In the genomic region with DNA sequence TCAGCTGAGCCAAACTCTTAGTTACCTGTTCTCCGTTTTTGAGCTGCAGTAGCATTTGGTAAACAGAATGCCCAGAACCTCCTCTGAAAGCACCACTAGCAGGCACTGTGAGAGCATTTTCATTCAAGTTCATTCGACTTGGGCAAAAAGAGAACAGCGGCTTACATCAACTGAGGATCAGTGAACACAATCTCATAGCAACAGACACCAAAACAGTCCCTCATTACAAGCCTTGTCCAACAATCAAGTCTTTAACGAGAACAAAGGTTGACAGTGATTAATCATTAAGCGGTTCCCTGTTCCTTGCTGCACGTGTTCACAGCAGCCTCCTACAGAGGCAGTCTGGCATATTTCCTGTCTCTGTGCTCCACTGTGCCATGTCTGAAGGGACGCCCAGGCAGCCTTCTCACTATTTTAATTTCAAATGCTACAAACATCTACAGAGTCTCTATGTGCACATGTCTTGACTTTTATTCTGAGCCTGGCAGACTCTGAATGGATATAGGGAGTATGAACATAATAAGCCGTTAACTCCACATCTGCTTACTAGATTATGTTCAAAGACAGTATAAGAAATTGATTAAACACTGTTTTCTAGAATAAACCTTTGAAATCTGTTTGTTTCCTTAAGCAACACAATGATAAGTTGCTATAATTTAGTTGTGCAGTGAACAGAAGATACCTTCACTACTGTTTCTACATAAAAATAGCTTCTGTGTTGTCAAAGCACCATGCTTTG, we compare ENCODE assay signal across 1 cellular context.
TF ChIP-seq lines count a peak whose summit lies in the region.

No MANE protein-coding gene starts in this region.

TF ChIP-seq in HepG2, 621 proteins besides CTCF, POLR2A, EP300 and RAD21 (continued from another document and continues in another):
- TF ChIP-seq, protein P1, sequence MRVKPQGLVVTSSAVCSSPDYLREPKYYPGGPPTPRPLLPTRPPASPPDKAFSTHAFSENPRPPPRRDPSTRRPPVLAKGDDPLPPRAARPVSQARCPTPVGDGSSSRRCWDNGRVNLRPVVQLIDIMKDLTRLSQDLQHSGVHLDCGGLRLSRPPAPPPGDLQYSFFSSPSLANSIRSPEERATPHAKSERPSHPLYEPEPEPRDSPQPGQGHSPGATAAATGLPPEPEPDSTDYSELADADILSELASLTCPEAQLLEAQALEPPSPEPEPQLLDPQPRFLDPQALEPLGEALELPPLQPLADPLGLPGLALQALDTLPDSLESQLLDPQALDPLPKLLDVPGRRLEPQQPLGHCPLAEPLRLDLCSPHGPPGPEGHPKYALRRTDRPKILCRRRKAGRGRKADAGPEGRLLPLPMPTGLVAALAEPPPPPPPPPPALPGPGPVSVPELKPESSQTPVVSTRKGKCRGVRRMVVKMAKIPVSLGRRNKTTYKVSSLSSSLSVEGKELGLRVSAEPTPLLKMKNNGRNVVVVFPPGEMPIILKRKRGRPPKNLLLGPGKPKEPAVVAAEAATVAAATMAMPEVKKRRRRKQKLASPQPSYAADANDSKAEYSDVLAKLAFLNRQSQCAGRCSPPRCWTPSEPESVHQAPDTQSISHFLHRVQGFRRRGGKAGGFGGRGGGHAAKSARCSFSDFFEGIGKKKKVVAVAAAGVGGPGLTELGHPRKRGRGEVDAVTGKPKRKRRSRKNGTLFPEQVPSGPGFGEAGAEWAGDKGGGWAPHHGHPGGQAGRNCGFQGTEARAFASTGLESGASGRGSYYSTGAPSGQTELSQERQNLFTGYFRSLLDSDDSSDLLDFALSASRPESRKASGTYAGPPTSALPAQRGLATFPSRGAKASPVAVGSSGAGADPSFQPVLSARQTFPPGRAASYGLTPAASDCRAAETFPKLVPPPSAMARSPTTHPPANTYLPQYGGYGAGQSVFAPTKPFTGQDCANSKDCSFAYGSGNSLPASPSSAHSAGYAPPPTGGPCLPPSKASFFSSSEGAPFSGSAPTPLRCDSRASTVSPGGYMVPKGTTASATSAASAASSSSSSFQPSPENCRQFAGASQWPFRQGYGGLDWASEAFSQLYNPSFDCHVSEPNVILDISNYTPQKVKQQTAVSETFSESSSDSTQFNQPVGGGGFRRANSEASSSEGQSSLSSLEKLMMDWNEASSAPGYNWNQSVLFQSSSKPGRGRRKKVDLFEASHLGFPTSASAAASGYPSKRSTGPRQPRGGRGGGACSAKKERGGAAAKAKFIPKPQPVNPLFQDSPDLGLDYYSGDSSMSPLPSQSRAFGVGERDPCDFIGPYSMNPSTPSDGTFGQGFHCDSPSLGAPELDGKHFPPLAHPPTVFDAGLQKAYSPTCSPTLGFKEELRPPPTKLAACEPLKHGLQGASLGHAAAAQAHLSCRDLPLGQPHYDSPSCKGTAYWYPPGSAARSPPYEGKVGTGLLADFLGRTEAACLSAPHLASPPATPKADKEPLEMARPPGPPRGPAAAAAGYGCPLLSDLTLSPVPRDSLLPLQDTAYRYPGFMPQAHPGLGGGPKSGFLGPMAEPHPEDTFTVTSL (CRISPR knock-in tag; IDR thresholded peaks at IDR 0.05; ENCODE audit: borderline replicate concordance), result peak; percentile 80; the same call in 1 of the 2 replicates
- TF ChIP-seq, protein P2, sequence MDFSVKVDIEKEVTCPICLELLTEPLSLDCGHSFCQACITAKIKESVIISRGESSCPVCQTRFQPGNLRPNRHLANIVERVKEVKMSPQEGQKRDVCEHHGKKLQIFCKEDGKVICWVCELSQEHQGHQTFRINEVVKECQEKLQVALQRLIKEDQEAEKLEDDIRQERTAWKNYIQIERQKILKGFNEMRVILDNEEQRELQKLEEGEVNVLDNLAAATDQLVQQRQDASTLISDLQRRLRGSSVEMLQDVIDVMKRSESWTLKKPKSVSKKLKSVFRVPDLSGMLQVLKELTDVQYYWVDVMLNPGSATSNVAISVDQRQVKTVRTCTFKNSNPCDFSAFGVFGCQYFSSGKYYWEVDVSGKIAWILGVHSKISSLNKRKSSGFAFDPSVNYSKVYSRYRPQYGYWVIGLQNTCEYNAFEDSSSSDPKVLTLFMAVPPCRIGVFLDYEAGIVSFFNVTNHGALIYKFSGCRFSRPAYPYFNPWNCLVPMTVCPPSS (IDR thresholded peaks at IDR 0.05), result no peak
- TF ChIP-seq SCMH1 (CRISPR knock-in tag; IDR thresholded peaks at IDR 0.05; ENCODE audit: borderline replicate concordance) (no peak), ZFAT (CRISPR knock-in tag; conservative IDR thresholded peaks at IDR 0.05) (no peak), CENPX (CRISPR knock-in tag; IDR thresholded peaks at IDR 0.05) (no peak), IKZF4 (CRISPR knock-in tag; IDR thresholded peaks at IDR 0.05; ENCODE audit: borderline replicate concordance, low read depth, not compliant biosample characterization) (no peak), ZNF234 (CRISPR knock-in tag; conservative IDR thresholded peaks at IDR 0.05) (no peak), ZNF143 (CRISPR knock-in tag; IDR thresholded peaks at IDR 0.05) (no peak; the same call in 1 of the 2 replicates), ZNF839 (CRISPR knock-in tag; IDR thresholded peaks at IDR 0.05; ENCODE audit: borderline replicate concordance) (no peak), ZNF776 (CRISPR knock-in tag; IDR thresholded peaks at IDR 0.05) (no peak), NFKBIZ (CRISPR knock-in tag; IDR thresholded peaks at IDR 0.05) (peak; percentile 71; the same call in 1 of the 2 replicates), PHF20 (CRISPR knock-in tag; IDR thresholded peaks at IDR 0.05) (no peak), POLR2AphosphoS5 (IDR thresholded peaks at IDR 0.05; ENCODE audit: low read depth, low read length) (peak; percentile 56; the same call in 1 of the 2 replicates), GABPA (IDR thresholded peaks at IDR 0.05; ENCODE audit: low read depth, low read length) (no peak), GABPA (CRISPR knock-in tag; IDR thresholded peaks at IDR 0.05; ENCODE audit: low read depth) (peak; percentile 59; the same call in 1 of the 2 replicates), NR2C2 (CRISPR knock-in tag; IDR thresholded peaks at IDR 0.05; ENCODE audit: borderline replicate concordance) (no peak), ZNF431 (CRISPR knock-in tag; IDR thresholded peaks at IDR 0.05; ENCODE audit: borderline replicate concordance, low read depth) (peak; percentile 92; the same call in 1 of the 2 replicates), ARID2 (CRISPR knock-in tag; IDR thresholded peaks at IDR 0.05; ENCODE audit: borderline replicate concordance) (peak; percentile 48; the same call in 1 of the 2 replicates), CREM (IDR thresholded peaks at IDR 0.05) (peak; percentile 84), CREM (CRISPR knock-in tag; IDR thresholded peaks at IDR 0.05) (no peak), ZNF557 (CRISPR knock-in tag; IDR thresholded peaks at IDR 0.05) (0 out of 2 replicates have a peak, but pooled peaks have one; percentile 25), NFE2L1 (CRISPR knock-in tag; IDR thresholded peaks at IDR 0.05; ENCODE audit: borderline replicate concordance) (no peak), TAF1 (CRISPR knock-in tag; IDR thresholded peaks at IDR 0.05) (peak; percentile 51; the same call in 1 of the 2 replicates), CHD4 (IDR thresholded peaks at IDR 0.05; ENCODE audit: borderline replicate concordance, low read length) (0 out of 2 replicates have a peak, but pooled peaks have one; percentile 90), ZNF44 (CRISPR knock-in tag; IDR thresholded peaks at IDR 0.05) (no peak), ZNF207 (IDR thresholded peaks at IDR 0.05; ENCODE audit: borderline replicate concordance) (no peak), ZNF737 (CRISPR knock-in tag; IDR thresholded peaks at IDR 0.05; ENCODE audit: borderline replicate concordance) (no peak)
- TF ChIP-seq, protein P3, sequence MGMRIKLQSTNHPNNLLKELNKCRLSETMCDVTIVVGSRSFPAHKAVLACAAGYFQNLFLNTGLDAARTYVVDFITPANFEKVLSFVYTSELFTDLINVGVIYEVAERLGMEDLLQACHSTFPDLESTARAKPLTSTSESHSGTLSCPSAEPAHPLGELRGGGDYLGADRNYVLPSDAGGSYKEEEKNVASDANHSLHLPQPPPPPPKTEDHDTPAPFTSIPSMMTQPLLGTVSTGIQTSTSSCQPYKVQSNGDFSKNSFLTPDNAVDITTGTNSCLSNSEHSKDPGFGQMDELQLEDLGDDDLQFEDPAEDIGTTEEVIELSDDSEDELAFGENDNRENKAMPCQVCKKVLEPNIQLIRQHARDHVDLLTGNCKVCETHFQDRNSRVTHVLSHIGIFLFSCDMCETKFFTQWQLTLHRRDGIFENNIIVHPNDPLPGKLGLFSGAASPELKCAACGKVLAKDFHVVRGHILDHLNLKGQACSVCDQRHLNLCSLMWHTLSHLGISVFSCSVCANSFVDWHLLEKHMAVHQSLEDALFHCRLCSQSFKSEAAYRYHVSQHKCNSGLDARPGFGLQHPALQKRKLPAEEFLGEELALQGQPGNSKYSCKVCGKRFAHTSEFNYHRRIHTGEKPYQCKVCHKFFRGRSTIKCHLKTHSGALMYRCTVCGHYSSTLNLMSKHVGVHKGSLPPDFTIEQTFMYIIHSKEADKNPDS (CRISPR knock-in tag; IDR thresholded peaks at IDR 0.05), result 0 out of 2 replicates have a peak, but pooled peaks have one; percentile 40
- TF ChIP-seq, protein P4, sequence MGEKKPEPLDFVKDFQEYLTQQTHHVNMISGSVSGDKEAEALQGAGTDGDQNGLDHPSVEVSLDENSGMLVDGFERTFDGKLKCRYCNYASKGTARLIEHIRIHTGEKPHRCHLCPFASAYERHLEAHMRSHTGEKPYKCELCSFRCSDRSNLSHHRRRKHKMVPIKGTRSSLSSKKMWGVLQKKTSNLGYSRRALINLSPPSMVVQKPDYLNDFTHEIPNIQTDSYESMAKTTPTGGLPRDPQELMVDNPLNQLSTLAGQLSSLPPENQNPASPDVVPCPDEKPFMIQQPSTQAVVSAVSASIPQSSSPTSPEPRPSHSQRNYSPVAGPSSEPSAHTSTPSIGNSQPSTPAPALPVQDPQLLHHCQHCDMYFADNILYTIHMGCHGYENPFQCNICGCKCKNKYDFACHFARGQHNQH (CRISPR knock-in tag; IDR thresholded peaks at IDR 0.05), result peak; percentile 95
- TF ChIP-seq, protein P5, sequence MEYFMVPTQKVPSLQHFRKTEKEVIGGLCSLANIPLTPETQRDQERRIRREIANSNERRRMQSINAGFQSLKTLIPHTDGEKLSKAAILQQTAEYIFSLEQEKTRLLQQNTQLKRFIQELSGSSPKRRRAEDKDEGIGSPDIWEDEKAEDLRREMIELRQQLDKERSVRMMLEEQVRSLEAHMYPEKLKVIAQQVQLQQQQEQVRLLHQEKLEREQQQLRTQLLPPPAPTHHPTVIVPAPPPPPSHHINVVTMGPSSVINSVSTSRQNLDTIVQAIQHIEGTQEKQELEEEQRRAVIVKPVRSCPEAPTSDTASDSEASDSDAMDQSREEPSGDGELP (IDR thresholded peaks at IDR 0.05; ENCODE audit: borderline replicate concordance, low read depth), result peak; percentile 32; the same call in 1 of the 2 replicates
- TF ChIP-seq, protein P6, sequence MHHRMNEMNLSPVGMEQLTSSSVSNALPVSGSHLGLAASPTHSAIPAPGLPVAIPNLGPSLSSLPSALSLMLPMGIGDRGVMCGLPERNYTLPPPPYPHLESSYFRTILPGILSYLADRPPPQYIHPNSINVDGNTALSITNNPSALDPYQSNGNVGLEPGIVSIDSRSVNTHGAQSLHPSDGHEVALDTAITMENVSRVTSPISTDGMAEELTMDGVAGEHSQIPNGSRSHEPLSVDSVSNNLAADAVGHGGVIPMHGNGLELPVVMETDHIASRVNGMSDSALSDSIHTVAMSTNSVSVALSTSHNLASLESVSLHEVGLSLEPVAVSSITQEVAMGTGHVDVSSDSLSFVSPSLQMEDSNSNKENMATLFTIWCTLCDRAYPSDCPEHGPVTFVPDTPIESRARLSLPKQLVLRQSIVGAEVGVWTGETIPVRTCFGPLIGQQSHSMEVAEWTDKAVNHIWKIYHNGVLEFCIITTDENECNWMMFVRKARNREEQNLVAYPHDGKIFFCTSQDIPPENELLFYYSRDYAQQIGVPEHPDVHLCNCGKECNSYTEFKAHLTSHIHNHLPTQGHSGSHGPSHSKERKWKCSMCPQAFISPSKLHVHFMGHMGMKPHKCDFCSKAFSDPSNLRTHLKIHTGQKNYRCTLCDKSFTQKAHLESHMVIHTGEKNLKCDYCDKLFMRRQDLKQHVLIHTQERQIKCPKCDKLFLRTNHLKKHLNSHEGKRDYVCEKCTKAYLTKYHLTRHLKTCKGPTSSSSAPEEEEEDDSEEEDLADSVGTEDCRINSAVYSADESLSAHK (CRISPR knock-in tag; IDR thresholded peaks at IDR 0.05; ENCODE audit: borderline replicate concordance), result no peak
- TF ChIP-seq, protein P7, sequence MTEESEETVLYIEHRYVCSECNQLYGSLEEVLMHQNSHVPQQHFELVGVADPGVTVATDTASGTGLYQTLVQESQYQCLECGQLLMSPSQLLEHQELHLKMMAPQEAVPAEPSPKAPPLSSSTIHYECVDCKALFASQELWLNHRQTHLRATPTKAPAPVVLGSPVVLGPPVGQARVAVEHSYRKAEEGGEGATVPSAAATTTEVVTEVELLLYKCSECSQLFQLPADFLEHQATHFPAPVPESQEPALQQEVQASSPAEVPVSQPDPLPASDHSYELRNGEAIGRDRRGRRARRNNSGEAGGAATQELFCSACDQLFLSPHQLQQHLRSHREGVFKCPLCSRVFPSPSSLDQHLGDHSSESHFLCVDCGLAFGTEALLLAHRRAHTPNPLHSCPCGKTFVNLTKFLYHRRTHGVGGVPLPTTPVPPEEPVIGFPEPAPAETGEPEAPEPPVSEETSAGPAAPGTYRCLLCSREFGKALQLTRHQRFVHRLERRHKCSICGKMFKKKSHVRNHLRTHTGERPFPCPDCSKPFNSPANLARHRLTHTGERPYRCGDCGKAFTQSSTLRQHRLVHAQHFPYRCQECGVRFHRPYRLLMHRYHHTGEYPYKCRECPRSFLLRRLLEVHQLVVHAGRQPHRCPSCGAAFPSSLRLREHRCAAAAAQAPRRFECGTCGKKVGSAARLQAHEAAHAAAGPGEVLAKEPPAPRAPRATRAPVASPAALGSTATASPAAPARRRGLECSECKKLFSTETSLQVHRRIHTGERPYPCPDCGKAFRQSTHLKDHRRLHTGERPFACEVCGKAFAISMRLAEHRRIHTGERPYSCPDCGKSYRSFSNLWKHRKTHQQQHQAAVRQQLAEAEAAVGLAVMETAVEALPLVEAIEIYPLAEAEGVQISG (CRISPR knock-in tag; IDR thresholded peaks at IDR 0.05), result peak; percentile 89
- TF ChIP-seq, protein P8, sequence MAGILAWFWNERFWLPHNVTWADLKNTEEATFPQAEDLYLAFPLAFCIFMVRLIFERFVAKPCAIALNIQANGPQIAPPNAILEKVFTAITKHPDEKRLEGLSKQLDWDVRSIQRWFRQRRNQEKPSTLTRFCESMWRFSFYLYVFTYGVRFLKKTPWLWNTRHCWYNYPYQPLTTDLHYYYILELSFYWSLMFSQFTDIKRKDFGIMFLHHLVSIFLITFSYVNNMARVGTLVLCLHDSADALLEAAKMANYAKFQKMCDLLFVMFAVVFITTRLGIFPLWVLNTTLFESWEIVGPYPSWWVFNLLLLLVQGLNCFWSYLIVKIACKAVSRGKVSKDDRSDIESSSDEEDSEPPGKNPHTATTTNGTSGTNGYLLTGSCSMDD (CRISPR knock-in tag; IDR thresholded peaks at IDR 0.05), result no peak
- TF ChIP-seq, protein P9, sequence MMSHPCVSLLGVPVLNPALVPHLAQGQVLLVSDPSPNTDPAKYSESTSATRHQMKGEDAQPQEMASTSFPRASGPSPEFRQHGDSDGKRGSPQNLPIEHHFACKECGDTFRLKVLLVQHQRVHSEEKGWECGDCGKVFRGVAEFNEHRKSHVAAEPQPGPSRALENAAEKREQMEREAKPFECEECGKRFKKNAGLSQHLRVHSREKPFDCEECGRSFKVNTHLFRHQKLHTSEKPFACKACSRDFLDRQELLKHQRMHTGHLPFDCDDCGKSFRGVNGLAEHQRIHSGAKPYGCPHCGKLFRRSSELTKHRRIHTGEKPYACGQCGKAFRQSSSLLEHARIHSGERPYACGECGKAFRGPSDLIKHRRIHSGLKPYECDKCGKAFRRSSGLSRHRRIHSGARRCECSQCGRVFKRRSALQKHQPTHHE (CRISPR knock-in tag; IDR thresholded peaks at IDR 0.05; ENCODE audit: borderline replicate concordance), result peak; percentile 65; the same call in 1 of the 2 replicates
- TF ChIP-seq, protein P10, sequence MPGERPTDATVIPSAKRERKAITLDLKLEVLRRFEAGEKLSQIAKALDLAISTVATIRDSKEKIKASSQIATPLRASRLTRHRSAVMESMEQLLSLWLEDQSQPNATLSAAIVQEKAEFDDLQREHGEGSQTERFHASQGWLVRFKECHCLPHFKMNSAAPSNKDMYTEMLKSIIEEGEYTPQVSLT (CRISPR knock-in tag; IDR thresholded peaks at IDR 0.05; ENCODE audit: borderline replicate concordance, low read depth), result no peak
